Comparison of ENCODE assay signal across 8 cellular contexts in genomic region chr17:76384987-76385891, GRCh38. TPM values are rescaled to one million over a fixed set of nuclear protein-coding genes. Genes with fewer than 3 reads are reported as not detected.
DNase-seq lines count a peak whose midpoint lies in the region; ATAC-seq, FAIRE-seq and TF ChIP-seq lines count a peak whose summit lies in the region.

No MANE protein-coding gene starts in this region.

- H3K9ac ChIP-seq in SU-DHL-6 (ENCODE audit: low read length) (no peak overlapping the region), GM12878 (ENCODE audit: control insufficient read depth, insufficient read depth, low read length) (no peak overlapping the region; the same call in 1 of the 2 replicates)

- DNase-seq in NCI-H146 (lab: John Stamatoyannopoulos, UW) = peak; percentile 17
- no peak for DNase-seq in NCI-H146 treated with DMSO at 0.1 percent for 48 hours (lab: John Stamatoyannopoulos, UW; ENCODE audit: unreplicated experiment)
- no peak for DNase-seq in GM12878 (ENCODE audit: low read depth, low spot score)
- DNase-seq in islet precursor cell = peak; percentile 81
- DNase-seq in stimulated activated CD4-positive, alpha-beta T cell treated with anti-CD3 and anti-CD28 coated beads, Interleukin-1b, Interleukin-23, amount 100 ng/mL, for 48 hours = peak; percentile 35
- DNase-seq in NCI-H2107 (lab: John Stamatoyannopoulos, UW) = no peak

- H3K4me3 ChIP-seq in SU-DHL-6 (ENCODE audit: insufficient read depth, low read length, poor library complexity, severe bottlenecking) (no peak overlapping the region), GM12878 (peak overlapping the region; percentile 75; the same call in 1 of the 2 replicates)

- H3K9me3 ChIP-seq in SU-DHL-6 (ENCODE audit: insufficient read depth, low read length) = no peaks in the 10 kb centered on the region
- H3K9me3 ChIP-seq in GM12878 (replicated peaks; ENCODE audit: control insufficient read depth, insufficient read depth, low read length) = no peaks in the 10 kb centered on the region

- BruUV-seq in GM12878 (replicated peaks; lab: Mats Ljungman, UMichigan) = no TSS peak

- intact Hi-C loops in GM12878 (cut with micrococcal nuclease; ENCODE audit: unreplicated experiment) = loop anchor here (2.0 to 10.0 kb wide), 2 partner anchors 32 to 260 kb away; partner anchors contain the start of gene PRPSAP1

- H3K36me3 ChIP-seq in SU-DHL-6 (ENCODE audit: low read length) (no peaks in the 10 kb centered on the region), GM12878 (ENCODE audit: control insufficient read depth in 2 of 2, insufficient read depth in 2 of 2, low read length in 1 of 2) (peaks cover 0 to under 1% of the 10 kb centered on the region in 2 experiments; a peak in 1 of 4 replicates)

- TF ChIP-seq CTCF in SU-DHL-6 (IDR thresholded peaks at IDR 0.05; ENCODE audit: insufficient read depth, low read length, poor library complexity, severe bottlenecking) (no peak), GM12878 (IDR thresholded peaks at IDR 0.05 in 2 of 3, conservative IDR thresholded peaks at IDR 0.05 in 1 of 3; ENCODE audit: control insufficient read depth in 2 of 3, extremely low read depth in 1 of 3, insufficient read depth in 1 of 3, low read depth in 3 of 3, low read length in 3 of 3) (no peak)

- H4K20me1 ChIP-seq in SU-DHL-6 (ENCODE audit: low read depth, low read length) (no peaks in the 10 kb centered on the region), GM12878 (ENCODE audit: control insufficient read depth, insufficient read depth) (no peaks in the 10 kb centered on the region)

- SMC1A ChIA-PET in GM12878 (lab: Charles Lee; ENCODE audit: uncharacterized antibody, unreplicated experiment) = interaction anchor here (0.7 to 2.2 kb wide), 6 partner anchors 13 to 86 kb away, joined by 3 to 10 read pairs (median 4); partner anchors contain the start of gene PRPSAP1

- H3K27me3 ChIP-seq in SU-DHL-6 (ENCODE audit: low read length) (no peaks in the 10 kb centered on the region), GM12878 (replicated peaks in 1 of 2; ENCODE audit: control insufficient read depth in 2 of 2, insufficient read depth in 2 of 2, low read length in 1 of 2) (peaks cover 2 to 6% of the 10 kb centered on the region in 2 experiments; a peak in 2 of 4 replicates)

- no peak overlapping the region for H2AFZ ChIP-seq in SU-DHL-6 (ENCODE audit: low read depth, low read length, severe bottlenecking)
- peak overlapping the region; percentile 84 for H2AFZ ChIP-seq in GM12878 (ENCODE audit: control insufficient read depth, low read depth, low read length)

- RAD21 ChIA-PET in GM12878 (lab: Charles Lee; ENCODE audit: unreplicated experiment) = interaction anchor here (0.6 to 2.5 kb wide), 6 partner anchors 12 to 128 kb away, joined by 3 to 9 read pairs (median 4); partner anchors contain the start of gene PRPSAP1

- no peaks in the 10 kb centered on the region for H3K9me2 ChIP-seq in SU-DHL-6 (replicated peaks; ENCODE audit: insufficient read depth, low read length)

- H3F3A ChIP-seq in SU-DHL-6 (ENCODE audit: insufficient read depth) = no peaks in the 10 kb centered on the region

- WGBS in GM12878 (ENCODE audit: insufficient coverage, insufficient replicate concordance, low lambda C conversion rate, missing lambda C conversion rate) = 10% methylated on average over 66 of the region's 74 CpGs

- no peaks in the 10 kb centered on the region for H3K79me2 ChIP-seq in SU-DHL-6 (ENCODE audit: insufficient read depth, low read length)
- H3K79me2 ChIP-seq in GM12878 (ENCODE audit: control insufficient read depth, insufficient read depth, low read length) = no peaks in the 10 kb centered on the region

- TF ChIP-seq POLR2A in GM12878 (IDR thresholded peaks at IDR 0.05; ENCODE audit: low read depth, low read length) = no peak

- peak overlapping the region; percentile 67 for H3K4me2 ChIP-seq in SU-DHL-6 (ENCODE audit: low read depth, low read length, poor library complexity, severe bottlenecking)
- peak overlapping the region; percentile 99 for H3K4me2 ChIP-seq in GM12878 (ENCODE audit: control insufficient read depth, insufficient read depth)

- in situ Hi-C loops in GM12878 (cut with MboI) = no loop called here

- POLR2A ChIA-PET in GM12878 (lab: Charles Lee) = interaction anchor here (0.6 to 2.2 kb wide), 3 partner anchors 32 to 723 kb away, joined by 4 to 9 read pairs (median 7); partner anchors contain the start of gene PRPSAP1

- CTCF ChIA-PET in GM12878 (lab: Yijun Ruan, JAX) = interaction anchor here (0.7 to 4.2 kb wide), 30 partner anchors 9 to 371 kb away, joined by 3 to 46 read pairs (median 4); partner anchors contain the start of gene PRPSAP1

- peak; percentile 31 for FAIRE-seq in GM12878 (lab: Jason Lieb, UNC)

- no peak overlapping the region for H3K27ac ChIP-seq in SU-DHL-6 (ENCODE audit: low read depth, low read length)
- H3K27ac ChIP-seq in GM12878 (ENCODE audit: control insufficient read depth, insufficient read depth) = no peak overlapping the region

- H3K4me1 ChIP-seq in GM12878 (ENCODE audit: control insufficient read depth, insufficient read depth, low read length) = peaks cover 24% of the 10 kb centered on the region

- peak; percentile 9; the same call in 2 of the 3 replicates for ATAC-seq in GM12878
- no peak for ATAC-seq in HG03159 (IDR thresholded peaks at IDR 0.05; ENCODE audit: unreplicated experiment)

- no peak for TF ChIP-seq EP300 in GM12878 (IDR thresholded peaks at IDR 0.05; ENCODE audit: borderline replicate concordance in 1 of 2, control insufficient read depth in 1 of 2, low read depth in 2 of 2, low read length in 2 of 2)

- TF ChIP-seq RAD21 in GM12878 (IDR thresholded peaks at IDR 0.05; ENCODE audit: insufficient read depth, low read depth, low read length) = no peak

TF ChIP-seq in GM12878, 131 proteins besides CTCF, POLR2A, EP300 and RAD21:
- peak; percentile 51 for TF ChIP-seq SUZ12 (IDR thresholded peaks at IDR 0.05; ENCODE audit: unreplicated experiment)
- TF ChIP-seq EGR1 (IDR thresholded peaks at IDR 0.05; ENCODE audit: borderline replicate concordance in 1 of 2, low read depth in 2 of 2, low read length in 2 of 2) = no peak
TF ChIP-seq in GM12878: peak in this region for 1.

RNA-seq across cellular contexts. Expression of gene SPHK1, which starts 0.8 kb away (rescaled TPM):
- total RNA-seq in GM12878 (2013; cell fraction: nucleolus; rRNA removed) = 0.17 TPM in 1 of 2 replicates, not detected in the other
- total RNA-seq in GM12878 (2014; rRNA removed) (1.1 and 2.0 TPM in 2 replicates), GM12878 (2014; rRNA removed; fragmentation: Illumina TruSeq; extraction: Trizol) (0.23 and 0.31 TPM in 2 replicates), GM12878 (2021) (0.77 and 1.3 TPM in 2 replicates)
- 0.47 TPM for polyA plus RNA-seq in GM12878 (2011; ENCODE audit: low read depth)
- polyA plus RNA-seq in GM12878 (2011; rRNA removed) (0.30 and 0.31 TPM in 2 replicates), GM12878 (2014; fragmentation: Illumina TruSeq; extraction: Trizol) (0.09 TPM in 1 of 2 replicates, not detected in the other), GM12878 (2014; fragmentation: Nextera tagmentation; extraction: Ambion mirVana) (not detected), GM12878 (2014; rRNA removed) (0.80 and 0.94 TPM in 2 replicates), GM12878 (2016; fragmentation: Nextera tagmentation; extraction: Ambion mirVana) (under 1 TPM; 0.29 to 0.40 TPM)
- 0.42 and 0.72 TPM in 2 replicates for polyA plus RNA-seq in GM12878 (2011; cell fraction: cytosol; rRNA removed)
- 4.9 and 5.5 TPM in 2 replicates for polyA plus RNA-seq in GM12878 (2011; cell fraction: nucleus; rRNA removed)
- 0.54 and 0.83 TPM in 2 replicates for polyA plus RNA-seq in GM12878 (2012)
- polyA minus RNA-seq in GM12878 (2011; rRNA and poly(A)+ RNA removed) = 0.22 and 0.26 TPM in 2 replicates
- not detected in 2 replicates for polyA minus RNA-seq in GM12878 (2011; cell fraction: cytosol; rRNA and poly(A)+ RNA removed)
- polyA minus RNA-seq in GM12878 (2011; cell fraction: nucleus; rRNA and poly(A)+ RNA removed) = 0.48 and 0.73 TPM in 2 replicates

RNA-seq across cellular contexts. Expression of gene PRPSAP1, which starts 31.5 kb away (rescaled TPM):
- 91.5 and 107 TPM in 2 replicates for total RNA-seq in GM12878 (2013; cell fraction: nucleolus; rRNA removed)
- total RNA-seq in GM12878 (2014; rRNA removed) = 15.8 and 23.1 TPM in 2 replicates
- total RNA-seq in GM12878 (2014; rRNA removed; fragmentation: Illumina TruSeq; extraction: Trizol) = 28.4 and 33.1 TPM in 2 replicates
- 46.5 and 55.0 TPM in 2 replicates for total RNA-seq in GM12878 (2021)
- 25.4 TPM for polyA plus RNA-seq in GM12878 (2011; ENCODE audit: low read depth)
- 80.1 and 84.2 TPM in 2 replicates for polyA plus RNA-seq in GM12878 (2011; rRNA removed)
- 82.2 and 89.3 TPM in 2 replicates for polyA plus RNA-seq in GM12878 (2011; cell fraction: cytosol; rRNA removed)
- polyA plus RNA-seq in GM12878 (2011; cell fraction: nucleus; rRNA removed) = 158 and 247 TPM in 2 replicates
- polyA plus RNA-seq in GM12878 (2012) = 24.0 and 37.1 TPM in 2 replicates
- 44.3 and 50.0 TPM in 2 replicates for polyA plus RNA-seq in GM12878 (2014; fragmentation: Illumina TruSeq; extraction: Trizol)
- 10 to 100 TPM; 26.9 to 34.7 TPM for polyA plus RNA-seq in GM12878 (2014; fragmentation: Nextera tagmentation; extraction: Ambion mirVana)
- polyA plus RNA-seq in GM12878 (2014; rRNA removed) = 38.5 and 42.4 TPM in 2 replicates
- 10 to 100 TPM; 52.5 to 56.5 TPM for polyA plus RNA-seq in GM12878 (2016; fragmentation: Nextera tagmentation; extraction: Ambion mirVana)
- polyA minus RNA-seq in GM12878 (2011; rRNA and poly(A)+ RNA removed) = 54.8 and 71.8 TPM in 2 replicates
- 16.0 and 17.2 TPM in 2 replicates for polyA minus RNA-seq in GM12878 (2011; cell fraction: cytosol; rRNA and poly(A)+ RNA removed)
- polyA minus RNA-seq in GM12878 (2011; cell fraction: nucleus; rRNA and poly(A)+ RNA removed) = 34.0 and 38.3 TPM in 2 replicates

Comparison
In these comparisons a context has a peak if more than half of its experiments do, and no peak if none do; other contexts are left out.
1. DNase-seq: peak in NCI-H146 (single experiment), islet precursor cell (single experiment) and stimulated activated CD4-positive, alpha-beta T cell treated with anti-CD3 and anti-CD28 coated beads, Interleukin-1b, Interleukin-23, amount 100 ng/mL, for 48 hours (single experiment); none in NCI-H146 treated with DMSO at 0.1 percent for 48 hours (single experiment), GM12878 (single experiment) and NCI-H2107 (single experiment).